Comparison of ENCODE assay signal across 8 cellular contexts in the genomic region with DNA sequence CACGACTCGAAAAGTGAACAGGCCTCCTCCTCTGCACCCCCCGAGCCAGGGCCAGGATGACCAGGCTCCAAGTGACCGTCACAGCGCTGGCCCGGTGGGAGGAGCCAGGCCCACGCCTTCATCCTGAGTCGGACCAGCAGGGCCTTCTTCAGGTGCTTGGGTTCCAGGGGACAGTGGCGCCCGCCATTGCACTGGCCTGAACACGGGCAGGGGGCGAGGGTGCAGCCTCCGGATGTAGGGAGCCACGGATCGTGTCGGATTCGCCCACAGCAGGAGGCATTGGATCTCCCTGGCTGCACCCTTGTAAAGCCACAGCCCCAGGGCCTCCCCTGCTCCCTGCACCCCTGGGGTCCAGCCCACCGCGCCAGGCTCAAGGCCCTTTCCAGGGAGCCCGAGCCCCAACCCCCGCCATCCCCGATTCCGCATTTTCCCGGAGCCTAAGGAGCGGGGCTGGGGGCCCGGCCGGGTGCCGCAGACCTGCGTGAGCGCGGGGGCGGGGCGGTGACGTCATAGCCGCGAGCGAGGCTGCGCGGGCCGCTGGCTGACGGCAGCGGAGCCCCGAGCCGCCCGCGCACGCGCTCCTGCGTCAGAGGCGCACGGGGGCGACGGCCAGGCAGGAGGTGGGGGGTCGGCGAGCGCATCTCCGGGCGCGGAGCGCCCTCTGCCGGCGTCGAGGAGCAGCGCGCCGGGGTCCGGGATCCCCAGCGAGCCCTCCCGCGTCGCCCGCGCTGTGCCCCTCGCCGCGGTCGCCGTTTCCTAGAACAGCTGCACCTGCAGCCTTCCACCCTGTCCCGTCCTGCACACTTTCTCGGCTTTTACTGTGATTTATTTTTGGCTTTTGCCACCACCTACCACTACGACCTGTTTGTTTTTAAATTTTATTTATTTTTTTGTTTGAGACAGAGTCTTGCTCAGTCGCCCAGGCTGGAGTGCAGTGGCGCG. TPM values are rescaled to one million over a fixed set of nuclear protein-coding genes. Genes with fewer than 3 reads are reported as not detected.
DNase-seq lines count a peak whose midpoint lies in the region; ATAC-seq and TF ChIP-seq lines count a peak whose summit lies in the region.

No MANE protein-coding gene starts in this region.

- H3K9me3 ChIP-seq in NT2/D1 (ENCODE audit: insufficient read depth, low read length) = no peaks in the 10 kb centered on the region

- H3K4me3 Mint-ChIP-seq in endothelial cell (ENCODE audit: unreplicated experiment) (peak overlapping the region; percentile 81), mesothelial cell of epicardium (peak overlapping the region; percentile 72)

- peaks cover 38% of the 10 kb centered on the region for H3K36me3 ChIP-seq in NT2/D1 (ENCODE audit: insufficient read depth, insufficient read length, low read length)

- H3K27ac ChIP-seq in HL-60 (replicated peaks) = no peak overlapping the region

- H3K4me3 ChIP-seq in HL-60 (replicated peaks; ENCODE audit: insufficient read depth, low read length) = peak overlapping the region; percentile 29
- H3K4me3 ChIP-seq in NT2/D1 (ENCODE audit: insufficient read length, low read depth) = peak overlapping the region; percentile 37

- ATAC-seq in HG02588 (IDR thresholded peaks at IDR 0.05; ENCODE audit: unreplicated experiment) = no peak

- H3K27me3 Mint-ChIP-seq in endothelial cell (ENCODE audit: unreplicated experiment) = peaks cover 20% of the 10 kb centered on the region
- no peaks in the 10 kb centered on the region for H3K27me3 Mint-ChIP-seq in mesothelial cell of epicardium (ENCODE audit: low read depth)

- peaks cover 7% of the 10 kb centered on the region for H3K4me1 Mint-ChIP-seq in endothelial cell (ENCODE audit: unreplicated experiment)
- peaks cover 24% of the 10 kb centered on the region for H3K4me1 Mint-ChIP-seq in mesothelial cell of epicardium

- peak; percentile 100 for DNase-seq in GM10266 (ENCODE audit: extremely low spot score)
- DNase-seq in HL-60 (ENCODE audit: low read depth in 1 of 2, low spot score in 1 of 2) = peak; percentile 80 to 84
- peak; percentile 79 for DNase-seq in NT2/D1 (ENCODE audit: low read depth, low spot score)
- peak; percentile 99 for DNase-seq in activated CD8-positive, alpha-beta memory T cell treated with anti-CD3 and anti-CD28 coated beads, Interleukin-2, amount 50 U/mL, for 4 hours
- peak; percentile 95 for DNase-seq in endothelial cell (ENCODE audit: low spot score)
- peak; percentile 96 to 97 for DNase-seq in mesothelial cell of epicardium (ENCODE audit: low spot score in 2 of 2, unreplicated experiment in 2 of 2)
- DNase-seq in stimulated activated CD8-positive, alpha-beta memory T cell treated with anti-CD3 and anti-CD28 coated beads, Interleukin-15, amount 100 ng/mL, for 4 hours (ENCODE audit: low read depth in 2 of 2) = peak; percentile 83 to 96

- TF ChIP-seq CTCF in GM10266 (IDR thresholded peaks at IDR 0.05; ENCODE audit: control insufficient read depth, insufficient read depth, low read depth, missing control alignments) = peak; percentile 92
- peak; percentile 66 for TF ChIP-seq CTCF in HL-60 (IDR thresholded peaks at IDR 0.05; ENCODE audit: insufficient read depth, low read length)
- TF ChIP-seq CTCF in endothelial cell (IDR thresholded peaks at IDR 0.05; ENCODE audit: unreplicated experiment) = peak; percentile 93
- peak; percentile 88 for TF ChIP-seq CTCF in mesothelial cell of epicardium (IDR thresholded peaks at IDR 0.05; ENCODE audit: unreplicated experiment)

- no peaks in the 10 kb centered on the region for H3K36me3 Mint-ChIP-seq in endothelial cell (ENCODE audit: low read depth, unreplicated experiment)
- no peaks in the 10 kb centered on the region for H3K36me3 Mint-ChIP-seq in mesothelial cell of epicardium

- H3K9ac ChIP-seq in NT2/D1 (ENCODE audit: insufficient read length, low read depth) = peak overlapping the region; percentile 80

- peaks cover 46% of the 10 kb centered on the region for H3K4me1 ChIP-seq in NT2/D1 (ENCODE audit: insufficient read depth, insufficient read length)

- no peak overlapping the region for H3K27ac Mint-ChIP-seq in endothelial cell (ENCODE audit: unreplicated experiment)
- peak overlapping the region; percentile 80 for H3K27ac Mint-ChIP-seq in mesothelial cell of epicardium

- no peaks in the 10 kb centered on the region for H3K9me3 Mint-ChIP-seq in endothelial cell (ENCODE audit: unreplicated experiment)
- no peaks in the 10 kb centered on the region for H3K9me3 Mint-ChIP-seq in mesothelial cell of epicardium

- H3K27me3 ChIP-seq in HL-60 (ENCODE audit: insufficient read depth, poor library complexity, severe bottlenecking) (peaks cover 21% of the 10 kb centered on the region), NT2/D1 (ENCODE audit: insufficient read depth, insufficient read length) (peaks cover 14% of the 10 kb centered on the region)

RNA-seq across cellular contexts. Expression of a gene that starts 1.5 kb away (rescaled TPM):
- total RNA-seq in endothelial cell (ENCODE audit: unreplicated experiment) = 175 TPM
- 105 to 115 TPM (median 108 TPM) in 3 replicates for total RNA-seq in mesothelial cell of epicardium

RNA-seq across cellular contexts. Expression of a gene that starts 2.3 kb away (rescaled TPM):
- total RNA-seq in endothelial cell (ENCODE audit: unreplicated experiment) = 10.4 TPM
- total RNA-seq in mesothelial cell of epicardium = 9.0 to 10.4 TPM (median 9.2 TPM) in 3 replicates

RNA-seq across cellular contexts. Expression of a gene that starts 8.3 kb away (rescaled TPM):
- 204 TPM for total RNA-seq in endothelial cell (ENCODE audit: unreplicated experiment)
- 168 to 177 TPM (median 172 TPM) in 3 replicates for total RNA-seq in mesothelial cell of epicardium

RNA-seq across cellular contexts. Expression of a gene that starts 29.1 kb away (rescaled TPM):
- total RNA-seq in endothelial cell (ENCODE audit: unreplicated experiment) (315 TPM), mesothelial cell of epicardium (659 to 674 TPM (median 670 TPM) in 3 replicates)

RNA-seq across cellular contexts. Expression of a gene that starts 34.5 kb away (rescaled TPM):
- 63.9 TPM for total RNA-seq in endothelial cell (ENCODE audit: unreplicated experiment)
- total RNA-seq in mesothelial cell of epicardium = 71.7 to 73.0 TPM (median 71.8 TPM) in 3 replicates
